Comparison of ENCODE assay signal across 13 cellular contexts in genomic region chr12:75631809-75632208, GRCh38.
"Had no signal": no experiment of that assay in that cellular context is flagged by ENCODE, and none has a peak within 500 bp of the region (broad histone marks: within the 10 kb centered on the region; RNA-seq: fewer than 3 reads in every experiment).

No MANE protein-coding gene starts in this region.

- H3K27me3 ChIP-seq: tibial artery had no signal

- DNase-seq: activated CD4-positive, alpha-beta T cell treated with anti-CD3 and anti-CD28 coated beads, Interleukin-2, amount 50 U/mL, for 4 hours; effector CD8-positive, alpha-beta T cell; foreskin fibroblast; islet precursor cell; left colon; lower lobe of right lung; natural killer cell; stimulated activated CD4-positive, alpha-beta T cell treated with anti-CD3 and anti-CD28 coated beads, Interleukin-12 subunit alpha, Interleukin-12 subunit beta, amount 100 ng/mL, for 4 hours; stimulated activated CD4-positive, alpha-beta T cell treated with anti-CD3 and anti-CD28 coated beads, Interleukin-2, amount 100 ng/mL, for 24 hours; stimulated activated naive CD4-positive, alpha-beta T cell treated with Interleukin-2 at 50 U/mL for 16 hours; tibial artery had no signal

- H3K9me3 ChIP-seq: lower lobe of right lung, tibial artery had no signal

- H3K27ac ChIP-seq: lower lobe of right lung, tibial artery had no signal

- H3K4me1 ChIP-seq: lower lobe of right lung, tibial artery had no signal

- FAIRE-seq: bronchial epithelial cell, TTC549 had no signal

- ATAC-seq: left colon, lower lobe of right lung, natural killer cell had no signal

- H3K36me3 ChIP-seq: lower lobe of right lung, tibial artery had no signal

- H3K4me3 ChIP-seq: lower lobe of right lung, tibial artery had no signal
